In genomic region chr3:187974857-187975257, GRCh38 we compare ENCODE assay signal across 1 cellular context.
TF ChIP-seq lines count a peak whose summit lies in the region.

No MANE protein-coding gene starts in this region.

TF ChIP-seq in H1, 55 proteins besides CTCF, POLR2A, EP300 and RAD21:
- TF ChIP-seq TBP (IDR thresholded peaks at IDR 0.05; ENCODE audit: low read depth, low read length), result no peak
- no peak for TF ChIP-seq NRF1 (IDR thresholded peaks at IDR 0.05; ENCODE audit: low read depth, low read length)
- no peak for TF ChIP-seq PHF8 (conservative IDR thresholded peaks at IDR 0.05; ENCODE audit: low read depth, low read length)
- no peak for TF ChIP-seq MAX (IDR thresholded peaks at IDR 0.05)
- TF ChIP-seq CHD1 (IDR thresholded peaks at IDR 0.05; ENCODE audit: low read depth, low read length), result no peak
- no peak for TF ChIP-seq SIN3A (conservative IDR thresholded peaks at IDR 0.05 in 1 of 2, IDR thresholded peaks at IDR 0.05 in 1 of 2; ENCODE audit: low read depth in 1 of 2, low read length in 2 of 2)
- no peak for TF ChIP-seq BCL11A (IDR thresholded peaks at IDR 0.05; ENCODE audit: low read depth in 2 of 2, low read length in 2 of 2)
- no peak for TF ChIP-seq POU5F1 (IDR thresholded peaks at IDR 0.05; ENCODE audit: low read depth, low read length)
